ENCODE assay signal across 8 cellular contexts in genomic region chr10:116850058-116850611, GRCh38. TPM values are rescaled to one million over a fixed set of nuclear protein-coding genes. Genes with fewer than 3 reads are reported as not detected.
A peak's percentile ranks its signal among the peaks of the same experiment; 100 is the strongest.
DNase-seq lines count a peak whose midpoint lies in the region; ATAC-seq and TF ChIP-seq lines count a peak whose summit lies in the region.

No MANE protein-coding gene starts in this region.

- H4K20me1 ChIP-seq in DOHH2 (ENCODE audit: control insufficient read depth, insufficient read depth, low read depth, low read length) = no peaks in the 10 kb centered on the region

- H3K27ac ChIP-seq in DOHH2 (ENCODE audit: low read depth, low read length) (peak overlapping the region; percentile 97), gastroesophageal sphincter (peak overlapping the region in 3 of 4 donors; percentile 68 to 76 (median 72))

- TF ChIP-seq EP300 in gastroesophageal sphincter (IDR thresholded peaks at IDR 0.05) = no peak

- H3K4me1 Mint-ChIP-seq in T-helper 17 cell (peaks cover 9% of the 10 kb centered on the region), progenitor cell of endocrine pancreas (ENCODE audit: low read depth) (peaks cover 23% of the 10 kb centered on the region)

- no peak for TF ChIP-seq POLR2A in gastroesophageal sphincter (IDR thresholded peaks at IDR 0.05)

- peaks cover 27% of the 10 kb centered on the region for H3K79me2 ChIP-seq in DOHH2 (ENCODE audit: control insufficient read depth, low read length)

- H3K4me3 ChIP-seq in DOHH2 (ENCODE audit: low read length) = peak overlapping the region; percentile 94
- H3K4me3 ChIP-seq in gastroesophageal sphincter = peak overlapping the region; percentile 61 to 72
- H3K4me3 ChIP-seq in BE2C (ENCODE audit: low read depth, low read length) = no peak overlapping the region

- no peaks in the 10 kb centered on the region for H3K9me3 Mint-ChIP-seq in progenitor cell of endocrine pancreas (ENCODE audit: low read depth)

- H3K27ac Mint-ChIP-seq in T-helper 17 cell (peak overlapping the region; percentile 61), progenitor cell of endocrine pancreas (peak overlapping the region; percentile 88)

- no peaks in the 10 kb centered on the region for H3K9me3 ChIP-seq in DOHH2 (ENCODE audit: control insufficient read depth, insufficient read depth, low read length)
- no peaks in the 10 kb centered on the region for H3K9me3 ChIP-seq in T-helper 17 cell (ENCODE audit: control insufficient read depth, low read length, poor library complexity, severe bottlenecking)
- H3K9me3 ChIP-seq in gastroesophageal sphincter = no peaks in the 10 kb centered on the region
- H3K9me3 ChIP-seq in BE2C = no peaks in the 10 kb centered on the region

- H3K4me2 ChIP-seq in DOHH2 (ENCODE audit: low read length) = peak overlapping the region; percentile 97

- peaks cover 20% of the 10 kb centered on the region for H3F3A ChIP-seq in DOHH2 (ENCODE audit: control insufficient read depth, insufficient read depth)

- peaks cover 12% of the 10 kb centered on the region for H3K36me3 Mint-ChIP-seq in T-helper 17 cell (ENCODE audit: low read depth)
- no peaks in the 10 kb centered on the region for H3K36me3 Mint-ChIP-seq in progenitor cell of endocrine pancreas (ENCODE audit: insufficient read depth)

- H3K27me3 Mint-ChIP-seq in T-helper 17 cell = peaks cover 54% of the 10 kb centered on the region
- peaks cover 15% of the 10 kb centered on the region for H3K27me3 Mint-ChIP-seq in progenitor cell of endocrine pancreas

- no peak for TF ChIP-seq CTCF in DOHH2 (IDR thresholded peaks at IDR 0.05; ENCODE audit: low read depth, low read length, poor library complexity, severe bottlenecking)
- no peak for TF ChIP-seq CTCF in gastroesophageal sphincter (IDR thresholded peaks at IDR 0.05)
- no peak for TF ChIP-seq CTCF in progenitor cell of endocrine pancreas (IDR thresholded peaks at IDR 0.05; ENCODE audit: unreplicated experiment)
- no peak for TF ChIP-seq CTCF in BE2C (IDR thresholded peaks at IDR 0.05; ENCODE audit: low read depth, low read length)

- H3K36me3 ChIP-seq in DOHH2 (ENCODE audit: control insufficient read depth, low read length) (peaks cover 9% of the 10 kb centered on the region; the same call in 1 of the 2 replicates), gastroesophageal sphincter (no peaks in the 10 kb centered on the region), BE2C (no peaks in the 10 kb centered on the region)

- H3K27me3 ChIP-seq in DOHH2 (ENCODE audit: control insufficient read depth, low read length) (no peaks in the 10 kb centered on the region), gastroesophageal sphincter (no peaks in the 10 kb centered on the region), BE2C (peaks cover 30% of the 10 kb centered on the region)

- DNase-seq in T-helper 17 cell (no peak), progenitor cell of endocrine pancreas (ENCODE audit: low spot score, unreplicated experiment) (no peak), COR-L47 (lab: John Stamatoyannopoulos, UW) (no peak), kidney glomerular epithelial cell (lab: John Stamatoyannopoulos, UW) (no peak), BE2C (no peak), retina (no peak)

- H3K4me3 Mint-ChIP-seq in T-helper 17 cell = peak overlapping the region; percentile 67
- H3K4me3 Mint-ChIP-seq in progenitor cell of endocrine pancreas (ENCODE audit: low read depth) = peak overlapping the region; percentile 89

- H3K4me1 ChIP-seq in DOHH2 (ENCODE audit: control insufficient read depth, low read length) (peaks cover 47% of the 10 kb centered on the region), gastroesophageal sphincter (peaks cover 0 to 21% (median 5%) of the 10 kb centered on the region in 3 donors), BE2C (no peaks in the 10 kb centered on the region)

- ATAC-seq in T-helper 17 cell (no peak), gastroesophageal sphincter (peak; percentile 11)

- 12 to 27% methylated on average over 6 to 9 of the region's 10 CpGs for WGBS in gastroesophageal sphincter (ENCODE audit: low coverage in 1 of 2), 2 donors

- H3K9me2 ChIP-seq in DOHH2 (replicated peaks; ENCODE audit: control insufficient read depth, low read length) = no peaks in the 10 kb centered on the region

RNA-seq across cellular contexts. Expression of gene ENO4, which starts 0.8 kb away (rescaled TPM):
- total RNA-seq in T-helper 17 cell = not detected
- under 1 TPM in 3 of 4 donors, not detected in 1; 0.20 to 0.67 (median 0.58) TPM for total RNA-seq in gastroesophageal sphincter
- 1.7 and 2.0 TPM in 2 replicates for total RNA-seq in progenitor cell of endocrine pancreas
- polyA plus RNA-seq in BE2C (2012; ENCODE audit: insufficient read depth, insufficient read length, low read depth) = not detected
